ENCODE assay signal across 2 cellular contexts in the genomic region with DNA sequence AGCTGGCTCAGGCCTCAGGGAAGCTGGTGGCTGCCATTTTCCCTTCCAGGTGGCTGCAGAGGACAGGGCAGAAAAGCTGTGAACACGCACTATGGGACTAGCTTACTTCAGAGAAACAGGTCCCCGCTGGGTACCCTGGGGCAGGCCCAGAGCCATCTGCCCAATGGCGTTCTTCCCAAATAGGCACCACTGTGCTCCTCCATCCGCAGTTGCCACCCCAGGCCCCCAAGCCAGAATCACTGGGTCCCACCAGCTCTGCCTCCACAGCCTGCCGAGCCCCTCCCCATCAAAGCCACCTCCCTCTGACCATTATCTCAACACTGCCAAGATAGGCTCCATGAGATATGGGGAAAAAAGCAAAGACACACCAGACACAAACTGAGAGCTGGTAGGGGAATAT.
TF ChIP-seq lines count a peak whose summit lies in the region.

No MANE protein-coding gene starts in this region.

TF ChIP-seq in GM23338, 12 proteins besides CTCF, POLR2A, EP300 and RAD21:
- TF ChIP-seq POLR2AphosphoS5 (IDR thresholded peaks at IDR 0.05; ENCODE audit: low read depth), result 0 out of 2 replicates have a peak, but pooled peaks have one; percentile 17
- TF ChIP-seq CREB1 (CRISPR knock-in tag; IDR thresholded peaks at IDR 0.05; ENCODE audit: low read depth), result no peak
- TF ChIP-seq JUNB (IDR thresholded peaks at IDR 0.05; ENCODE audit: unreplicated experiment), result no peak
TF ChIP-seq in GM23338: peak in this region for 1.

TF ChIP-seq in K562, 482 proteins besides CTCF, POLR2A, EP300 and RAD21:
- TF ChIP-seq NFE2 (IDR thresholded peaks at IDR 0.05; ENCODE audit: low read depth) (no peak), POLR2G (IDR thresholded peaks at IDR 0.05; ENCODE audit: low read depth, low read length) (peak; percentile 1; the same call in 1 of the 2 replicates), ZBTB8A (IDR thresholded peaks at IDR 0.05; ENCODE audit: partially characterized antibody) (no peak), MCM3 (IDR thresholded peaks at IDR 0.05) (no peak), ZNF589 (CRISPR knock-in tag; IDR thresholded peaks at IDR 0.05; ENCODE audit: low read depth) (no peak), ASH1L (IDR thresholded peaks at IDR 0.05; ENCODE audit: borderline replicate concordance, low read depth, partially characterized antibody) (no peak), SUPT5H (IDR thresholded peaks at IDR 0.05) (0 out of 2 replicates have a peak, but pooled peaks have one; percentile 16), THRB (CRISPR knock-in tag; conservative IDR thresholded peaks at IDR 0.05) (peak; percentile 41; the same call in 1 of the 2 replicates), ZNF174 (CRISPR knock-in tag; IDR thresholded peaks at IDR 0.05) (no peak), MITF (IDR thresholded peaks at IDR 0.05) (no peak)
- TF ChIP-seq, protein P1, sequence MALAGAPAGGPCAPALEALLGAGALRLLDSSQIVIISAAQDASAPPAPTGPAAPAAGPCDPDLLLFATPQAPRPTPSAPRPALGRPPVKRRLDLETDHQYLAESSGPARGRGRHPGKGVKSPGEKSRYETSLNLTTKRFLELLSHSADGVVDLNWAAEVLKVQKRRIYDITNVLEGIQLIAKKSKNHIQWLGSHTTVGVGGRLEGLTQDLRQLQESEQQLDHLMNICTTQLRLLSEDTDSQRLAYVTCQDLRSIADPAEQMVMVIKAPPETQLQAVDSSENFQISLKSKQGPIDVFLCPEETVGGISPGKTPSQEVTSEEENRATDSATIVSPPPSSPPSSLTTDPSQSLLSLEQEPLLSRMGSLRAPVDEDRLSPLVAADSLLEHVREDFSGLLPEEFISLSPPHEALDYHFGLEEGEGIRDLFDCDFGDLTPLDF (CRISPR knock-in tag; IDR thresholded peaks at IDR 0.05), result peak; percentile 36; the same call in 1 of the 2 replicates
